23 cellular contexts compared by ENCODE assay signal in the genomic region with DNA sequence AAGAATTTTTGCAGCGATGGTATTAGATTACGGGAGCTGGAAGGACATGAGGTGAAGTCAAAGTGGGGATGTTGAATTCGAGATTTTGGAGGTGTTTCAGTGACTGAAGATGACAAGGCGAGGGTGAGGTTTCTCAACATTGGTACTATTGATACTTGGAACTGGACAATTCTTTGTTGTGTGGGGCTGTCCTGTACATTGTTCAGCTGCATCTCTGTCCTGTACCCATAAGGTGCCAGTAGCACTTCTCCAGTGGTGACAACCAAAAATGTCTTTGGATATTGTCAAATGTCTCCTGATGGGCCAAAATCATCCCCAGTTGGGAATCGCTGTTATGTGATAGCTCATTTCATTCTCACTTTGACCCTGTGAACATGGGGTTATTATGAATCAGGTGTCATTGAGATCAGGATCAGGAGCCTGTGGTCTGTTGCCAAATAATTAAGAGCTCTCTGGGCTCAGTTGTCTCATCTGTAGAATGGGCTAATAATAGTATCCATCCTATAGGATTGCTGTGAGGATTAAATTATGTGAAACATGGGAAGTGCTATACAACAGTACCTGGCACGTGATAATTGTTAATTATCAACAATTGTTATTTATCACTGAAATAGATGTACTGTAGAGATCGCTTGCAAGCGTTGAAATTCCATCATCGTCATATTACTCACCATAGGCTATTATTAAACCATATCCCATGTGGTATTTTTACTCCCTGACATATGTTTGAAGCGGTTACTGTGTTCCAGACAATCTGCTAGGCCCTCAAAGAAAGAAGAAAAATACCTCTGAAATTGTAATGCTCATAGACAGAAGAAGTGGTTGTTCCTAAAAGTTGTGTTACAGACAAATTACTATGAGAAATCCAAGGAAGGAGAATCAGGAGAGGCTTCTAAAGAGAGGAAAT.
"Had no signal": no experiment of that assay in that cellular context is flagged by ENCODE, and none has a peak within 500 bp of the region (broad histone marks: within the 10 kb centered on the region; RNA-seq: fewer than 3 reads in every experiment).

No MANE protein-coding gene starts in this region.

- H3K36me3 ChIP-seq: esophagus squamous epithelium, neural progenitor cell, ovary, right atrium auricular region, suprapubic skin, tibial artery, upper lobe of left lung, uterus had no signal

- H3K9ac ChIP-seq: neural progenitor cell had no signal

- H3K9me3 ChIP-seq: esophagus squamous epithelium, ovary, right atrium auricular region, suprapubic skin, tibial artery, upper lobe of left lung, uterus had no signal

- ATAC-seq: effector memory CD8-positive, alpha-beta T cell; left colon; left ventricle myocardium superior; naive thymus-derived CD8-positive, alpha-beta T cell had no signal

- DNase-seq: cerebellar nuclear complex; effector memory CD8-positive, alpha-beta T cell; esophagus squamous epithelium; foreskin fibroblast; immature natural killer cell; left colon; left ventricle myocardium superior; mesenchymal stem cell; midbrain; naive thymus-derived CD8-positive, alpha-beta T cell; nucleus accumbens; ovary; stimulated activated CD4-positive, alpha-beta T cell treated with anti-CD3 and anti-CD28 coated beads, Interleukin-2, amount 100 ng/mL, for 48 hours; stimulated activated naive CD4-positive, alpha-beta T cell treated with Interleukin-2 at 50 U/mL for 16 hours; tibial artery; upper lobe of left lung; uterus had no signal

- H3K27ac ChIP-seq: coronary artery, esophagus squamous epithelium, neural progenitor cell, ovary, right atrium auricular region, suprapubic skin, tibial artery, upper lobe of left lung, uterus had no signal

- H3K27me3 ChIP-seq: ovary, right atrium auricular region, upper lobe of left lung had no signal

- H3K4me2 ChIP-seq: neural progenitor cell, smooth muscle cell had no signal

- H3K4me3 ChIP-seq: coronary artery, esophagus squamous epithelium, lung, neural progenitor cell, ovary, right atrium auricular region, smooth muscle cell, suprapubic skin, tibial artery, upper lobe of left lung, uterus had no signal

- H3K4me1 ChIP-seq: esophagus squamous epithelium, neural progenitor cell, right atrium auricular region, suprapubic skin, tibial artery, upper lobe of left lung, uterus had no signal

- H2AFZ ChIP-seq: neural progenitor cell had no signal
